In the genomic region with DNA sequence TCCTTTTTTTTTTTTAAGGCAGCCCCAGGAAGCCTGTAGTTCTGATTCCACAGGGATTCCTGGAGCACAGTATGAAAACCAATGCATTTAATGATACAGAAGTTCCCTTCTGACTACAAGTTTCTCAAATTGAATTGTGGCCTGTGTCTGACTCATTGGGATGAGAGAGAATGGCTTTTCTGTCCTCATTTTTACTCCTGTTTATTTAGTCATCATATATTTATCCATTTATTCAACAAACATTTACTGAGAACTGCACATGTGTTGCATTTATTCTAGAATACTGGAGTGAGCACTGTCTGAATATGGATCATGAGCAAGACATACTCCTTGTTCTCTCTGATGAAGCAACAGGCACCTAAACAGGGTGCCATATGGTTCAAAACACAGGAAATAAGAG, we compare ENCODE assay signal across 26 cellular contexts.
"Had no signal": no experiment of that assay in that cellular context is flagged by ENCODE, and none has a peak within 500 bp of the region (broad histone marks: within the 10 kb centered on the region; RNA-seq: fewer than 3 reads in every experiment).

No MANE protein-coding gene starts in this region.

- H3K36me3 ChIP-seq: esophagus squamous epithelium, ovary, prostate gland, sigmoid colon, uterus had no signal

- ATAC-seq: naive thymus-derived CD4-positive, alpha-beta T cell; T-helper 17 cell had no signal

- DNase-seq: activated CD4-positive, alpha-beta memory T cell treated with anti-CD3 and anti-CD28 coated beads, Interleukin-2, amount 10 ng/mL, durations not matched to agents 7 days and 5 days; activated CD4-positive, alpha-beta T cell treated with anti-CD3 and anti-CD28 coated beads for 1 hour; activated CD4-positive, alpha-beta T cell treated with anti-CD3 and anti-CD28 coated beads, Interleukin-2, amount 10 ng/mL, durations not matched to agents 7 days and 5 days; activated CD8-positive, alpha-beta memory T cell treated with anti-CD3 and anti-CD28 coated beads, Interleukin-2, amount 50 U/mL, for 48 hours; activated gamma-delta T cell; activated naive CD4-positive, alpha-beta T cell treated with anti-CD3 and anti-CD28 coated beads, Interleukin-2, amount 10 ng/mL, durations not matched to agents 7 days and 5 days; activated naive CD8-positive, alpha-beta T cell treated with anti-CD3 and anti-CD28 coated beads, Interleukin-2, amount 10 ng/mL, durations not matched to agents 7 days and 5 days; activated T-cell treated with anti-CD3 and anti-CD28 coated beads, Interleukin-2, amount 50 U/mL, for 24 hours; central memory CD4-positive, alpha-beta T cell; effector CD4-positive, alpha-beta T cell; esophagus squamous epithelium; head of caudate nucleus; hypothalamus; immature natural killer cell; kidney; midbrain; naive thymus-derived CD4-positive, alpha-beta T cell; ovary; retina; sigmoid colon; stimulated activated naive CD4-positive, alpha-beta T cell; T-helper 17 cell; uterus had no signal

- H3K27ac ChIP-seq: epithelial cell of prostate, esophagus squamous epithelium, ovary, prostate gland, sigmoid colon, uterus had no signal

- H3K4me1 ChIP-seq: esophagus squamous epithelium, prostate gland, uterus had no signal

- H3K4me3 ChIP-seq: esophagus squamous epithelium, ovary, prostate gland, sigmoid colon, smooth muscle cell, uterus had no signal

- H3K27me3 ChIP-seq: esophagus squamous epithelium, ovary, sigmoid colon, uterus had no signal

- H3K4me2 ChIP-seq: smooth muscle cell had no signal

- H3K9me3 ChIP-seq: esophagus squamous epithelium, ovary, prostate gland, sigmoid colon, uterus had no signal
